8 cellular contexts compared by ENCODE assay signal in genomic region chr5:143546394-143546793, GRCh38.
"Had no signal": no experiment of that assay in that cellular context is flagged by ENCODE, and none has a peak within 500 bp of the region (broad histone marks: within the 10 kb centered on the region; RNA-seq: fewer than 3 reads in every experiment).

No MANE protein-coding gene starts in this region.

- H3K4me3 ChIP-seq: GM12878 had no signal

- ATAC-seq: GM12878 had no signal

- FAIRE-seq: G401.6, GM12878, GM12891, GM12892, GM18507, GM19239 had no signal

- DNase-seq: GDM1, GF-D8 had no signal
